8 cellular contexts compared by ENCODE assay signal in the genomic region with DNA sequence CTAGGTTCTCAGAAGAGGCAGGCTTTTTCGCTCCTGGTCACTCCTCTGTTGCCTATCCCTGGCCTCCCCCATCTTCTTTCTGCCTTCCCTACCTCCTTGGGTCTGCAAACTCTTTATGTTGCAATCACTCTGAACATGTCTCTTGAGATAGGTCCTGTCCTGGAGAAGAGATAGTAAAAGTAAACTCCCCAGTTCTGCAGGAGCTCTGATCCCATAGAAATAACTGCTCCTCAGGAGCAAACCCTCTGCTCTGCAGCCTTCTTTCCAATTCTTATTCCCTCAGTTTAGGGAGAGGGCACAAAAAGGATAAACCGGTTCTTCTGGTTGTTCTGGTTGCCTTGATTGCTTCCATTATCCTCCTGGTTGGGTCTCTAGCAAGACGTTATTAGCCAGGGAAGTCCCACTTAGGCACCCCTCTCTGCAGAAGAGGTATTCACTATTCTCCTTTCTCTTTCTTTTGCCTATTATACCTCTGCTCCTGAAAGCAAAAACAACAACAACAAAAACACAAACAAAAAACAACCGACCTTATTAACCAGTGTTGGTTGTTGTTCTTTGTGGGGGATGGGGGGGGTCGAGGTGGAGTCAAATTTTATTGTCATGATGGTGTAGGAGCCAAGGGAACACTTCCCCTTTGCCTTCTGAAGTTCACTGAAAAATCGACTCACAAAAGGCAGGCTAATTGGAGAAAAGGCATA. TPM values are rescaled to one million over a fixed set of nuclear protein-coding genes. Genes with fewer than 3 reads are reported as not detected.
DNase-seq lines count a peak whose midpoint lies in the region; ATAC-seq and TF ChIP-seq lines count a peak whose summit lies in the region.

No MANE protein-coding gene starts in this region.

- no peak overlapping the region for H3K18ac ChIP-seq in trophoblast cell (ENCODE audit: low read length)

- H3K23ac ChIP-seq in trophoblast cell (ENCODE audit: low read length), result no peak overlapping the region

- H3K4ac ChIP-seq in trophoblast cell (ENCODE audit: low read depth, low read length), result no peak overlapping the region

- peak overlapping the region; percentile 96 for H3K4me3 Mint-ChIP-seq in activated CD8-positive, alpha-beta memory T cell treated with anti-CD3 and anti-CD28 coated beads, Interleukin-2, amount 10 ng/mL, durations not matched to agents 7 days and 5 days

- peaks cover under 1% of the 10 kb centered on the region for H3K9me3 ChIP-seq in RWPE2 (ENCODE audit: severe bottlenecking)
- H3K9me3 ChIP-seq in trophoblast cell (ENCODE audit: insufficient read depth, low read depth, low read length), result peaks cover 4% of the 10 kb centered on the region

- H2BK5ac ChIP-seq in trophoblast cell (ENCODE audit: low read depth, low read length, poor library complexity), result no peak overlapping the region

- H4K91ac ChIP-seq in trophoblast cell (ENCODE audit: low read depth, low read length), result no peak overlapping the region

- no peak overlapping the region for H4K8ac ChIP-seq in trophoblast cell (ENCODE audit: low read depth, low read length)

- H3K4me2 ChIP-seq in trophoblast cell (ENCODE audit: low read length), result peak overlapping the region; percentile 52

- H3K9ac ChIP-seq in trophoblast cell (ENCODE audit: low read length), result no peak overlapping the region

- no peak overlapping the region for H3K14ac ChIP-seq in trophoblast cell (ENCODE audit: low read length)

- H2AK5ac ChIP-seq in trophoblast cell (ENCODE audit: low read length), result no peak overlapping the region

- peaks cover 8% of the 10 kb centered on the region for H3K9me3 Mint-ChIP-seq in activated CD8-positive, alpha-beta memory T cell treated with anti-CD3 and anti-CD28 coated beads, Interleukin-2, amount 10 ng/mL, durations not matched to agents 7 days and 5 days (ENCODE audit: low read depth)

- no peak overlapping the region for H2AFZ ChIP-seq in trophoblast cell (ENCODE audit: insufficient read depth, low read length, poor library complexity)

- H3K36me3 Mint-ChIP-seq in activated CD8-positive, alpha-beta memory T cell treated with anti-CD3 and anti-CD28 coated beads, Interleukin-2, amount 10 ng/mL, durations not matched to agents 7 days and 5 days, result peaks cover 68% of the 10 kb centered on the region

- H2BK12ac ChIP-seq in trophoblast cell (ENCODE audit: low read length), result no peak overlapping the region

- ATAC-seq in activated CD8-positive, alpha-beta memory T cell treated with anti-CD3 and anti-CD28 coated beads, Interleukin-2, amount 10 ng/mL, durations not matched to agents 7 days and 5 days, result no peak
- peak; percentile 43 for ATAC-seq in RWPE2 (ENCODE audit: low read depth)
- no peak for ATAC-seq in GM19328 (IDR thresholded peaks at IDR 0.05; ENCODE audit: unreplicated experiment)

- no CpG with 5 or more reads among the region's 6 CpGs for WGBS in trophoblast cell (ENCODE audit: extremely low coverage, insufficient coverage, insufficient read length)

- CTCF ChIA-PET in activated CD8-positive, alpha-beta memory T cell treated with anti-CD3 and anti-CD28 coated beads, Interleukin-2, amount 10 ng/mL, durations not matched to agents 7 days and 5 days (lab: Charles Lee), result interaction anchor here (0.9 to 2.4 kb wide), 3 partner anchors 26 to 57 kb away, joined by 3 to 16 read pairs (median 5); a partner anchor contains a TSS

- H3K4me3 ChIP-seq in RWPE2 (ENCODE audit: severe bottlenecking) (peak overlapping the region; percentile 36), fibroblast of pulmonary artery (replicated peaks; ENCODE audit: low read depth, low read length) (peak overlapping the region; percentile 75), trophoblast cell (ENCODE audit: low read depth, low read length) (no peak overlapping the region)

- H3K4me1 ChIP-seq in RWPE2 (ENCODE audit: insufficient read depth, poor library complexity, severe bottlenecking) (peaks cover 11% of the 10 kb centered on the region), trophoblast cell (ENCODE audit: control insufficient read depth in 1 of 2, insufficient read depth in 2 of 2, low read length in 2 of 2) (peaks cover 2 to 8% of the 10 kb centered on the region in 2 experiments)

- DNase-seq in activated CD8-positive, alpha-beta memory T cell treated with anti-CD3 and anti-CD28 coated beads, Interleukin-2, amount 10 ng/mL, durations not matched to agents 7 days and 5 days, result no peak
- no peak for DNase-seq in activated CD8-positive, alpha-beta memory T cell treated with anti-CD3 and anti-CD28 coated beads for 24 hours
- no peak for DNase-seq in RWPE2 (ENCODE audit: low spot score)
- DNase-seq in fibroblast of pulmonary artery (ENCODE audit: low read depth), result peak; percentile 49
- DNase-seq in trophoblast cell, result peak; percentile 41 to 83
- DNase-seq in KG1 (lab: John Stamatoyannopoulos, UW), result no peak
- no peak for DNase-seq in SK-N-DZ (ENCODE audit: low spot score)

- H3K27me3 ChIP-seq in RWPE2 (ENCODE audit: insufficient read depth, poor library complexity, severe bottlenecking), result no peaks in the 10 kb centered on the region
- no peaks in the 10 kb centered on the region for H3K27me3 ChIP-seq in trophoblast cell (ENCODE audit: insufficient read depth, low read length)

- peaks cover 6% of the 10 kb centered on the region for H3K79me1 ChIP-seq in trophoblast cell (ENCODE audit: low read length)

- TF ChIP-seq CTCF in RWPE2 (IDR thresholded peaks at IDR 0.05; ENCODE audit: poor library complexity, severe bottlenecking) (no peak), fibroblast of pulmonary artery (IDR thresholded peaks at IDR 0.05; ENCODE audit: low read length, missing control alignments) (no peak)

- H3K27ac Mint-ChIP-seq in activated CD8-positive, alpha-beta memory T cell treated with anti-CD3 and anti-CD28 coated beads, Interleukin-2, amount 10 ng/mL, durations not matched to agents 7 days and 5 days, result peak overlapping the region; percentile 99

- no peak overlapping the region for H2BK120ac ChIP-seq in trophoblast cell (ENCODE audit: insufficient read depth, low read length, poor library complexity)

- H3K79me2 ChIP-seq in trophoblast cell (ENCODE audit: control insufficient read depth, insufficient read depth, low read length, poor library complexity), result no peaks in the 10 kb centered on the region

- no peaks in the 10 kb centered on the region for H3K27me3 Mint-ChIP-seq in activated CD8-positive, alpha-beta memory T cell treated with anti-CD3 and anti-CD28 coated beads, Interleukin-2, amount 10 ng/mL, durations not matched to agents 7 days and 5 days

- H3K36me3 ChIP-seq in RWPE2 (ENCODE audit: low read depth) (peaks cover 34% of the 10 kb centered on the region), trophoblast cell (ENCODE audit: control insufficient read depth in 1 of 2, insufficient read depth in 2 of 2, low read length in 2 of 2) (no peaks in the 10 kb centered on the region)

- no peak overlapping the region for H4K12ac ChIP-seq in trophoblast cell (ENCODE audit: low read depth, low read length)

- peaks cover 80% of the 10 kb centered on the region for H3K4me1 Mint-ChIP-seq in activated CD8-positive, alpha-beta memory T cell treated with anti-CD3 and anti-CD28 coated beads, Interleukin-2, amount 10 ng/mL, durations not matched to agents 7 days and 5 days

- peak overlapping the region; percentile 63 for H3K27ac ChIP-seq in RWPE2 (ENCODE audit: poor library complexity, severe bottlenecking)
- H3K27ac ChIP-seq in trophoblast cell (ENCODE audit: low read depth, low read length), result peak overlapping the region; percentile 49

RNA-seq across cellular contexts. Expression of gene TRIM38, which starts 1.0 kb away (rescaled TPM):
- total RNA-seq in activated CD8-positive, alpha-beta memory T cell treated with anti-CD3 and anti-CD28 coated beads, Interleukin-2, amount 10 ng/mL, durations not matched to agents 7 days and 5 days, result 10 to 100 TPM; 19.0 to 28.2 TPM
- 1.2 and 1.3 TPM in 2 replicates for polyA plus RNA-seq in trophoblast cell (2013)
- 0.02 TPM in 1 of 2 replicates, not detected in the other for polyA plus RNA-seq in SK-N-DZ (2014; cell fraction: cytosol; rRNA removed)
- 0.05 TPM in 1 of 2 replicates, not detected in the other for polyA plus RNA-seq in SK-N-DZ (2014; cell fraction: nucleus; rRNA removed)

RNA-seq across cellular contexts. Expression of gene SLC17A2, which starts 33.1 kb away (rescaled TPM):
- total RNA-seq in activated CD8-positive, alpha-beta memory T cell treated with anti-CD3 and anti-CD28 coated beads, Interleukin-2, amount 10 ng/mL, durations not matched to agents 7 days and 5 days, result not detected
- 0.21 and 0.28 TPM in 2 replicates for polyA plus RNA-seq in trophoblast cell (2013)
- not detected in 2 replicates for polyA plus RNA-seq in SK-N-DZ (2014; cell fraction: cytosol; rRNA removed)
- polyA plus RNA-seq in SK-N-DZ (2014; cell fraction: nucleus; rRNA removed), result not detected in 2 replicates

Comparison
In these comparisons a context has a peak if more than half of its experiments do, and no peak if none do; other contexts are left out.
1. DNase-seq: peak in fibroblast of pulmonary artery (single experiment) and trophoblast cell (2 of 2); none in activated CD8-positive, alpha-beta memory T cell treated with anti-CD3 and anti-CD28 coated beads, Interleukin-2, amount 10 ng/mL, durations not matched to agents 7 days and 5 days (single experiment), activated CD8-positive, alpha-beta memory T cell treated with anti-CD3 and anti-CD28 coated beads for 24 hours (single experiment), RWPE2 (single experiment), KG1 (single experiment) and SK-N-DZ (single experiment).